Comparison of ENCODE assay signal across 9 cellular contexts in the genomic region with DNA sequence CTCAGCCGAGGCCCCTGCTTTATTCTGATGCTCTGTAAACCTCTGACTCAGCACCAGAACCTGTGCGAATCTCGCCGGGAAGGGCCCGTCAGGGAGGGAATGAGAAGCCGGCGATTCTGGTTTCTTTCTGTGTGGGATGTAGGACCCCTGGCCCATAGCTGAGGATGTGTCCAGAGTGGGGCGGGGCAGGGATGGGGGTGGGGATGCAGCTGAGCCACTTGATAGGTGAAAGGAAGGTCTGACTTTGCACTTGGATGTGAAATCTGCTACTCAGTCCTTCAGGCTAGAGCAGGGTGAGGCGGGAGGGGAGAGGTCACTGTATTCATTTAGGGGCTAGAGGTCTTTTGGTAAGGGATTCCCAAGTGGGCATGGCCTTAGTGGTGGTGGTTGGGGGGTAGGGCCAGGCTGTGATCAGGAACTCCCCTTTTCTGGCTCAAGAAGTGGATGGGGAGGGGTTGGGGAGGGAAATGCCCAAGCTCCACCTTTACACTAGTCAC.
A peak's percentile ranks its signal among the peaks of the same experiment; 100 is the strongest.
DNase-seq lines count a peak whose midpoint lies in the region; ATAC-seq and TF ChIP-seq lines count a peak whose summit lies in the region.
"Had no signal": no experiment of that assay in that cellular context is flagged by ENCODE, and none has a peak within 500 bp of the region (broad histone marks: within the 10 kb centered on the region; RNA-seq: fewer than 3 reads in every experiment).

No MANE protein-coding gene starts in this region.

- H3K4me1 ChIP-seq in HUES6 (ENCODE audit: control insufficient read depth, insufficient read depth, low read length), result peaks cover 9% of the 10 kb centered on the region
- H3K4me1 ChIP-seq in neuron (ENCODE audit: insufficient read depth, low read length), result peaks cover 30% of the 10 kb centered on the region

- peaks cover 47% of the 10 kb centered on the region for H3K27me3 ChIP-seq in HUES6 (ENCODE audit: control insufficient read depth, insufficient read depth, low read length)
- H3K27me3 ChIP-seq in neuron (ENCODE audit: insufficient read depth, low read length), result peaks cover 35% of the 10 kb centered on the region

- H3K9ac ChIP-seq in HUES6 (ENCODE audit: low read length), result no peak overlapping the region

- no peak for TF ChIP-seq CTCF in GM12864 (IDR thresholded peaks at IDR 0.05; ENCODE audit: low read depth, low read length, missing control alignments)
- no peak for TF ChIP-seq CTCF in astrocyte of the spinal cord (IDR thresholded peaks at IDR 0.05; ENCODE audit: low read depth, low read length)

- no peaks in the 10 kb centered on the region for H3K9me3 ChIP-seq in HUES6 (ENCODE audit: control insufficient read depth, insufficient read depth, low read depth, low read length)
- H3K9me3 ChIP-seq in neuron (ENCODE audit: low read length), result no peaks in the 10 kb centered on the region

- ATAC-seq in HG03095 (IDR thresholded peaks at IDR 0.05; ENCODE audit: unreplicated experiment), result no peak

- in situ Hi-C loops in astrocyte of the spinal cord (cut with HindIII; ENCODE audit: low sequenced_read_pairs), result no loop called here

- no peak for DNase-seq in GM12864 (ENCODE audit: low read depth)
- peak; percentile 16 for DNase-seq in astrocyte of the spinal cord (ENCODE audit: low read depth, low spot score)
- DNase-seq in C1 segment of cervical spinal cord (lab: John Stamatoyannopoulos, UW), result no peak
- DNase-seq in SIG-M5 (lab: John Stamatoyannopoulos, UW), result no peak
- no peak for DNase-seq in DMS53 (lab: John Stamatoyannopoulos, UW)
- DNase-seq: WERI-Rb-1 had no signal

- H3K27ac ChIP-seq in HUES6 (ENCODE audit: low read depth, low read length), result no peak overlapping the region
- H3K27ac ChIP-seq: WERI-Rb-1 had no signal

- H2AFZ ChIP-seq in neuron (ENCODE audit: low read depth, low read length), result no peak overlapping the region

- no peaks in the 10 kb centered on the region for H3K36me3 ChIP-seq in HUES6 (ENCODE audit: control insufficient read depth, insufficient read depth, low read length)
- H3K36me3 ChIP-seq in neuron (ENCODE audit: insufficient read depth, low read length), result no peaks in the 10 kb centered on the region
- H3K36me3 ChIP-seq: WERI-Rb-1 had no signal

- H3K4me3 ChIP-seq in GM12864 (ENCODE audit: low read depth, low read length) (peak overlapping the region; percentile 84), HUES6 (ENCODE audit: low read depth, low read length) (peak overlapping the region; percentile 74; the same call in 1 of the 2 replicates), astrocyte of the spinal cord (ENCODE audit: low read depth, low read length) (peak overlapping the region; percentile 58), neuron (ENCODE audit: low read length) (peak overlapping the region; percentile 51)
